Comparison of ENCODE assay signal across 8 cellular contexts in genomic region chr9:126719677-126720435, GRCh38.
DNase-seq lines count a peak whose midpoint lies in the region; ATAC-seq and TF ChIP-seq lines count a peak whose summit lies in the region.

No MANE protein-coding gene starts in this region.

- no peak overlapping the region for H3K4me3 ChIP-seq in thymus (ENCODE audit: low read length)

- 31% methylated on average over 11 of the region's 11 CpGs for WGBS in thymus

- TF ChIP-seq CTCF in GM10248 (IDR thresholded peaks at IDR 0.05; ENCODE audit: control extremely low read depth, extremely low read depth, low read depth, missing control alignments): no peak
- no peak for TF ChIP-seq CTCF in RWPE1 (conservative IDR thresholded peaks at IDR 0.05; ENCODE audit: low read depth)
- TF ChIP-seq CTCF in foreskin keratinocyte (conservative IDR thresholded peaks at IDR 0.05): no peak

- H3K9me3 ChIP-seq in thymus (ENCODE audit: control insufficient read depth): no peaks in the 10 kb centered on the region

- POLR2A ChIA-PET in GM10248 (lab: Yijun Ruan, JAX): no interaction called here
- POLR2A ChIA-PET in RWPE1 (lab: Yijun Ruan, JAX; ENCODE audit: low non-redundant PET): interaction anchor here (0.7 kb wide), 1 partner anchor 34 kb away, joined by 3 read pairs; no protein-coding TSS in a partner anchor

- peak; percentile 76 for DNase-seq in GM10248 (ENCODE audit: extremely low spot score)
- peak; percentile 84 for DNase-seq in HT1080 (ENCODE audit: low read depth)
- peak; percentile 50 for DNase-seq in RWPE1 (ENCODE audit: low spot score)
- peak; percentile 70 to 78 for DNase-seq in activated T-helper 1 cell treated with anti-CD3 and anti-CD28 coated beads, Interleukin-2, amount 50 U/mL, for 16 hours (ENCODE audit: low read depth in 1 of 2, low spot score in 1 of 2)
- DNase-seq in foreskin keratinocyte: peak; percentile 31 to 73
- DNase-seq in occipital lobe (lab: John Stamatoyannopoulos, UW): peak; percentile 75

- peaks cover 13% of the 10 kb centered on the region for H3K27me3 ChIP-seq in foreskin keratinocyte
- no peaks in the 10 kb centered on the region for H3K27me3 ChIP-seq in thymus (ENCODE audit: control insufficient read depth, insufficient read depth)

- TF ChIP-seq POLR2A in GM18505 (IDR thresholded peaks at IDR 0.05; ENCODE audit: borderline replicate concordance, extremely low read depth, insufficient read depth, insufficient read length): no peak

- H3K27ac ChIP-seq in RWPE1 (peak overlapping the region; percentile 29), foreskin keratinocyte (no peak overlapping the region), thymus (ENCODE audit: low read depth) (peak overlapping the region; percentile 31)

- H3K36me3 ChIP-seq in thymus (ENCODE audit: control insufficient read depth, insufficient read depth): no peaks in the 10 kb centered on the region

- H3K4me1 ChIP-seq in foreskin keratinocyte: no peaks in the 10 kb centered on the region
- H3K4me1 ChIP-seq in thymus (ENCODE audit: control insufficient read depth, insufficient read depth, low read length): peaks cover 34% of the 10 kb centered on the region

- CTCF ChIA-PET in GM10248 (lab: Yijun Ruan, JAX): interaction anchor here (1.0 to 4.9 kb wide), 6 partner anchors 9 to 62 kb away, joined by 3 to 26 read pairs (median 4); no protein-coding TSS in a partner anchor
- CTCF ChIA-PET in RWPE1 (lab: Yijun Ruan, JAX): interaction anchor here (0.6 to 8.8 kb wide), 6 partner anchors 9 to 1442 kb away, joined by 3 to 66 read pairs (median 4); no protein-coding TSS in a partner anchor

- ATAC-seq in foreskin keratinocyte: peak; percentile 34
- ATAC-seq in GM18505 (IDR thresholded peaks at IDR 0.05; ENCODE audit: unreplicated experiment): no peak
